In the genomic region with DNA sequence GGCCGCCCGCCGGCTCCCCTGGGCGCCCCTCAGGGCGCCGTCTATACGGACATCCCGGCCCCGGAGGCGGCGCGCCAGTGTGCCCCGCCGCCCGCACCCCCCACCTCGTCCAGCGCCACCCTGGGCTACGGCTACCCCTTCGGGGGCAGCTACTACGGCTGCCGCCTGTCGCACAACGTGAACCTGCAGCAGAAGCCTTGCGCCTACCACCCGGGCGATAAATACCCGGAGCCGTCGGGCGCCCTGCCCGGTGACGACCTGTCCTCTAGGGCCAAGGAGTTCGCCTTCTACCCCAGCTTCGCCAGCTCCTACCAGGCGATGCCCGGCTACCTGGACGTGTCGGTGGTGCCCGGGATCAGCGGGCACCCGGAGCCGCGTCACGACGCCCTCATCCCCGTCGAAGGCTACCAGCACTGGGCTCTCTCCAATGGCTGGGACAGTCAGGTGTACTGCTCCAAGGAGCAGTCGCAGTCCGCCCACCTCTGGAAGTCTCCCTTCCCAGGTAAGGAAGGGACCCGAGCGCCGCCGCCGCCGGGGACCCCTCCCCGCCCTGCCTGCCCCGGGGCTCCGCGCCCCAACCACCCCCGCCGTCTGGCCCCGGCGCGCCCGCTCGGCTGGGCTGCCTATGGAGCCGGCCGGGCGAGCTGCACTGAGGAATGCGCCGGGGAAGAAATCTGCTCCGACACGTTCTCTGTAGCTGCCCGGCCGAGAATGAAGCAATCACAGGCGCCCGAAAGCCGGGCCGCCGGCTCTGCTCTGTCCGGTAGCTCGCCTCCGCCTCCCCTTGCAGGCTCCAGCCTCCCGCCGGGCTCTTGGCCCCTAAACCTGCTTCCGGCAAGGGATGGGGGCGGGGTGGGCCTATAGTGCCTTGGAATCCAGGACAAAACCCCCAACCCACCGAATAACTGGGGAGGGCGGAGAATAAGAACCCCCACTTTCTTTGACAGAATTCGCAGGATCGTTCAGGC, we compare ENCODE assay signal across 1 cellular context.
TF ChIP-seq lines count a peak whose summit lies in the region.

No MANE protein-coding gene starts in this region.

TF ChIP-seq in endothelial cell of umbilical vein, 7 proteins besides CTCF, POLR2A, EP300 and RAD21:
- TF ChIP-seq MYC (IDR thresholded peaks at IDR 0.05; ENCODE audit: low read depth, low read length): no peak
- no peak for TF ChIP-seq GATA2 (IDR thresholded peaks at IDR 0.05; ENCODE audit: insufficient read depth, insufficient read length, low read depth, low read length)
- no peak for TF ChIP-seq POLR2AphosphoS5 (IDR thresholded peaks at IDR 0.05; ENCODE audit: insufficient read depth, low read depth, low read length)
- peak; percentile 87 for TF ChIP-seq EZH2 (IDR thresholded peaks at IDR 0.05; ENCODE audit: borderline replicate concordance, low read depth, low read length, severe bottlenecking)
- no peak for TF ChIP-seq JUN (IDR thresholded peaks at IDR 0.05; ENCODE audit: borderline replicate concordance, insufficient read depth, insufficient read length, low read depth)
